ENCODE assay signal across 13 cellular contexts in the genomic region with DNA sequence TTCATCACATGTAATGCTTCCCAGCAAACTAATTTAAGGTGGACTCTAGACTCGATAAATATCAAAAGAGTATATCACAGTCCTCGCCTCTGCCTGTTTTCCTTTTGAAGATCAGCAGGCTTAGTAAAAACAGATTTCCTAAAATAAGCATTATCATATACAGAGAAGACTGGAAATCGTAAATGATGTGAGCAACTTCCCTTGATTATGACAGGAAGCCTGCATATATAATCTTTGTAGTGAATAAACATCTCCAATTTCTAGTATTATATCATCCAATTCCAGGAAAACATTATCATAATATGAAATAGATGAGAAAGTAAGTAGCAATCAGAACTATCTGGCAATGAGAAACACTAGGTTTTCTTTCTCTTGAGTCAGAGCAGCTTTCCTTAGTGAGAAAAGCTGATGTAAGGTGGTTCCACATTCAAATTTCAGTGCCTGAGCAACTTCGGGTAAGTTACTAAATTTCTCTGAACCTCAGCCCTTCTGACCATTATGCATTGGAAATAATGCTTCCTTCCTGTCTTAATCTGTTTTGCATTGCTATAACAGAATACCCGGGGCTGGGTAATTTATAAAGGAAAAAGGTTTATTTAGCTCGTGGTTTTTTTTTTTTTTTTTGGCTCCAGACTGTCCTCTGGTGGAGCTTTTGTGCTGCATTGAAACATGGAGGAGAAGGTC. TPM values are rescaled to one million over a fixed set of nuclear protein-coding genes. Genes with fewer than 3 reads are reported as not detected.
A peak's percentile ranks its signal among the peaks of the same experiment; 100 is the strongest.
DNase-seq lines count a peak whose midpoint lies in the region; ATAC-seq and TF ChIP-seq lines count a peak whose summit lies in the region.
"Had no signal": no experiment of that assay in that cellular context is flagged by ENCODE, and none has a peak within 500 bp of the region (broad histone marks: within the 10 kb centered on the region; RNA-seq: fewer than 3 reads in every experiment).

No MANE protein-coding gene starts in this region.

- peaks cover 11% of the 10 kb centered on the region for H3K36me3 Mint-ChIP-seq in activated CD8-positive, alpha-beta T cell treated with anti-CD3 and anti-CD28 coated beads for 36 hours (ENCODE audit: low read depth)
- H3K36me3 Mint-ChIP-seq in activated CD8-positive, alpha-beta T cell treated with anti-CD3 and anti-CD28 coated beads, Interleukin-2, amount 10 ng/mL, durations not matched to agents 7 days and 5 days (ENCODE audit: low read depth): peaks cover 4% of the 10 kb centered on the region
- no peaks in the 10 kb centered on the region for H3K36me3 Mint-ChIP-seq in osteocyte (ENCODE audit: unreplicated experiment)

- H3K4me1 ChIP-seq in PC-3 (ENCODE audit: insufficient read depth, low read length): peaks cover 18% of the 10 kb centered on the region

- CTCF ChIA-PET in activated CD8-positive, alpha-beta T cell treated with anti-CD3 and anti-CD28 coated beads for 36 hours (lab: Charles Lee): interaction anchor here (1.0 kb wide), 1 partner anchor 12 kb away, joined by 4 read pairs; a partner anchor contains a TSS
- CTCF ChIA-PET in activated CD8-positive, alpha-beta T cell treated with anti-CD3 and anti-CD28 coated beads, Interleukin-2, amount 10 ng/mL, durations not matched to agents 7 days and 5 days (lab: Charles Lee): no interaction called here
- CTCF ChIA-PET in PC-3 (lab: Charles Lee): interaction anchor here (0.6 to 1.2 kb wide), 3 partner anchors 12 to 320 kb away, joined by 3 to 21 read pairs (median 4); no protein-coding TSS in a partner anchor

- H2AFZ ChIP-seq in PC-3 (ENCODE audit: low read length): no peak overlapping the region

- H3K9ac ChIP-seq in PC-3 (ENCODE audit: low read length): no peak overlapping the region
- H3K9ac ChIP-seq: KMS-11 had no signal

- BruUV-seq in PC-3 (replicated peaks; lab: Mats Ljungman, UMichigan): no TSS peak

- no peaks in the 10 kb centered on the region for H3K9me2 ChIP-seq in PC-3 (replicated peaks; ENCODE audit: low read length)

- peaks cover 21% of the 10 kb centered on the region for H3K9me3 Mint-ChIP-seq in activated CD8-positive, alpha-beta T cell treated with anti-CD3 and anti-CD28 coated beads for 36 hours
- peaks cover 14% of the 10 kb centered on the region for H3K9me3 Mint-ChIP-seq in activated CD8-positive, alpha-beta T cell treated with anti-CD3 and anti-CD28 coated beads, Interleukin-2, amount 10 ng/mL, durations not matched to agents 7 days and 5 days (ENCODE audit: insufficient read depth)
- peaks cover 11% of the 10 kb centered on the region for H3K9me3 Mint-ChIP-seq in osteocyte (ENCODE audit: unreplicated experiment)

- peak; percentile 25 for TF ChIP-seq CTCF in activated CD8-positive, alpha-beta T cell treated with anti-CD3 and anti-CD28 coated beads for 36 hours (IDR thresholded peaks at IDR 0.05)
- TF ChIP-seq CTCF in LNCaP clone FGC (IDR thresholded peaks at IDR 0.05; ENCODE audit: control insufficient read depth, extremely low read depth, insufficient read depth): peak; percentile 25
- peak; percentile 49 for TF ChIP-seq CTCF in brain microvascular endothelial cell (IDR thresholded peaks at IDR 0.05; ENCODE audit: low read depth, low read length, missing control alignments)
- peak; percentile 26 for TF ChIP-seq CTCF in osteocyte (IDR thresholded peaks at IDR 0.05)
- no peak; the same call in 1 of the 2 replicates for TF ChIP-seq CTCF in PC-3 (conservative IDR thresholded peaks at IDR 0.05; ENCODE audit: low read depth, low read length)

- H3K79me2 ChIP-seq in PC-3 (ENCODE audit: low read length): no peaks in the 10 kb centered on the region

- H3K9me3 ChIP-seq in PC-3 (ENCODE audit: low read length): peaks cover 12% of the 10 kb centered on the region

- H3K4me2 ChIP-seq in PC-3 (ENCODE audit: low read length): no peak overlapping the region
- H3K4me2 ChIP-seq: KMS-11 had no signal

- H4K20me1 ChIP-seq in PC-3 (ENCODE audit: low read length): no peaks in the 10 kb centered on the region

- intact Hi-C loops in activated CD8-positive, alpha-beta T cell treated with anti-CD3 and anti-CD28 coated beads for 36 hours (cut with micrococcal nuclease): no loop called here
- intact Hi-C loops in PC-3 (cut with micrococcal nuclease): no loop called here

- in situ Hi-C loops in brain microvascular endothelial cell (cut with HindIII; ENCODE audit: low pct_ligation_motif_present, low sequenced_read_pairs): no loop called here

- peak; percentile 74 for ATAC-seq in activated CD8-positive, alpha-beta T cell treated with anti-CD3 and anti-CD28 coated beads for 36 hours
- ATAC-seq in activated CD8-positive, alpha-beta T cell treated with anti-CD3 and anti-CD28 coated beads, Interleukin-2, amount 10 ng/mL, durations not matched to agents 7 days and 5 days: no peak
- ATAC-seq in PC-3: no peak

- H3K4me1 Mint-ChIP-seq in activated CD8-positive, alpha-beta T cell treated with anti-CD3 and anti-CD28 coated beads for 36 hours (ENCODE audit: low read depth): peaks cover 14% of the 10 kb centered on the region
- peaks cover 4% of the 10 kb centered on the region for H3K4me1 Mint-ChIP-seq in activated CD8-positive, alpha-beta T cell treated with anti-CD3 and anti-CD28 coated beads, Interleukin-2, amount 10 ng/mL, durations not matched to agents 7 days and 5 days (ENCODE audit: low read depth)
- peaks cover 7% of the 10 kb centered on the region for H3K4me1 Mint-ChIP-seq in osteocyte (ENCODE audit: unreplicated experiment)
- H3K4me1 Mint-ChIP-seq: nephron progenitor cell had no signal

- DNase-seq in activated CD8-positive, alpha-beta T cell treated with anti-CD3 and anti-CD28 coated beads for 36 hours: no peak
- DNase-seq in activated CD8-positive, alpha-beta T cell treated with anti-CD3 and anti-CD28 coated beads, Interleukin-2, amount 10 ng/mL, durations not matched to agents 7 days and 5 days: no peak
- DNase-seq in LNCaP clone FGC (ENCODE audit: low read depth) (no peak), brain microvascular endothelial cell (no peak), osteocyte (ENCODE audit: extremely low spot score, unreplicated experiment) (no peak), SHP77 (lab: John Stamatoyannopoulos, UW) (no peak), PC-3 (no peak)
- no peak for DNase-seq in stimulated activated CD4-positive, alpha-beta T cell treated with anti-CD3 and anti-CD28 coated beads, Interleukin-2, amount 100 ng/mL, for 24 hours
- DNase-seq: activated CD4-positive, alpha-beta T cell treated with anti-CD3 and anti-CD28 coated beads, Interleukin-2, amount 10 ng/mL, durations not matched to agents 7 days and 5 days; aorta; nephron progenitor cell; SIG-M5 had no signal

- peak overlapping the region; percentile 83 for H3K27ac Mint-ChIP-seq in activated CD8-positive, alpha-beta T cell treated with anti-CD3 and anti-CD28 coated beads for 36 hours
- H3K27ac Mint-ChIP-seq in activated CD8-positive, alpha-beta T cell treated with anti-CD3 and anti-CD28 coated beads, Interleukin-2, amount 10 ng/mL, durations not matched to agents 7 days and 5 days: no peak overlapping the region
- no peak overlapping the region for H3K27ac Mint-ChIP-seq in osteocyte (ENCODE audit: unreplicated experiment)
- H3K27ac Mint-ChIP-seq: activated CD4-positive, alpha-beta T cell treated with anti-CD3 and anti-CD28 coated beads, Interleukin-2, amount 10 ng/mL, durations not matched to agents 7 days and 5 days; nephron progenitor cell had no signal

- POLR2A ChIA-PET in activated CD8-positive, alpha-beta T cell treated with anti-CD3 and anti-CD28 coated beads for 36 hours (lab: Charles Lee): interaction anchor here (1.2 kb wide), 1 partner anchor 12 kb away, joined by 4 read pairs; a partner anchor contains a TSS
- POLR2A ChIA-PET in activated CD8-positive, alpha-beta T cell treated with anti-CD3 and anti-CD28 coated beads, Interleukin-2, amount 10 ng/mL, durations not matched to agents 7 days and 5 days (lab: Charles Lee): no interaction called here
- POLR2A ChIA-PET in PC-3 (lab: Charles Lee; ENCODE audit: unreplicated experiment): no interaction called here

- no peaks in the 10 kb centered on the region for H3F3A ChIP-seq in PC-3 (ENCODE audit: low read length, unreplicated experiment)

- H3K27me3 ChIP-seq in brain microvascular endothelial cell (replicated peaks) (no peaks in the 10 kb centered on the region), PC-3 (ENCODE audit: low read length) (no peaks in the 10 kb centered on the region)

- H3K4me3 Mint-ChIP-seq in activated CD8-positive, alpha-beta T cell treated with anti-CD3 and anti-CD28 coated beads for 36 hours: no peak overlapping the region
- H3K4me3 Mint-ChIP-seq in activated CD8-positive, alpha-beta T cell treated with anti-CD3 and anti-CD28 coated beads, Interleukin-2, amount 10 ng/mL, durations not matched to agents 7 days and 5 days: no peak overlapping the region
- no peak overlapping the region for H3K4me3 Mint-ChIP-seq in osteocyte (ENCODE audit: unreplicated experiment)
- H3K4me3 Mint-ChIP-seq: activated CD4-positive, alpha-beta T cell treated with anti-CD3 and anti-CD28 coated beads, Interleukin-2, amount 10 ng/mL, durations not matched to agents 7 days and 5 days; nephron progenitor cell had no signal

- H3K36me3 ChIP-seq in brain microvascular endothelial cell (replicated peaks) (no peaks in the 10 kb centered on the region), PC-3 (ENCODE audit: low read depth, low read length) (peaks cover 3% of the 10 kb centered on the region; the same call in 1 of the 2 replicates)

- H3K27ac ChIP-seq in brain microvascular endothelial cell (no peak overlapping the region), PC-3 (ENCODE audit: low read length) (no peak overlapping the region)
- H3K27ac ChIP-seq: KMS-11 had no signal

- peaks cover 2% of the 10 kb centered on the region for H3K27me3 Mint-ChIP-seq in activated CD8-positive, alpha-beta T cell treated with anti-CD3 and anti-CD28 coated beads for 36 hours
- no peaks in the 10 kb centered on the region for H3K27me3 Mint-ChIP-seq in activated CD8-positive, alpha-beta T cell treated with anti-CD3 and anti-CD28 coated beads, Interleukin-2, amount 10 ng/mL, durations not matched to agents 7 days and 5 days (ENCODE audit: low read depth)
- H3K27me3 Mint-ChIP-seq in osteocyte (ENCODE audit: unreplicated experiment): no peaks in the 10 kb centered on the region

- H3K4me3 ChIP-seq in LNCaP clone FGC (ENCODE audit: low read depth, low read length) (no peak overlapping the region), brain microvascular endothelial cell (ENCODE audit: low read depth, low read length) (no peak overlapping the region), PC-3 (ENCODE audit: low read length) (no peak overlapping the region)

RNA-seq across cellular contexts. Expression of a gene that starts 12.6 kb away (rescaled TPM):
- total RNA-seq in activated CD8-positive, alpha-beta T cell treated with anti-CD3 and anti-CD28 coated beads for 36 hours: 10 to 100 TPM; 23.6 to 24.2 TPM
- total RNA-seq in activated CD8-positive, alpha-beta T cell treated with anti-CD3 and anti-CD28 coated beads, Interleukin-2, amount 10 ng/mL, durations not matched to agents 7 days and 5 days: 10 to 100 TPM; 22.7 to 23.3 TPM
- total RNA-seq in osteocyte: 15.3 and 17.9 TPM in 2 replicates
- 8.7 and 17.9 TPM in 2 replicates for total RNA-seq in PC-3 (2014; rRNA removed)
